ENCODE assay signal across 20 cellular contexts in the genomic region with DNA sequence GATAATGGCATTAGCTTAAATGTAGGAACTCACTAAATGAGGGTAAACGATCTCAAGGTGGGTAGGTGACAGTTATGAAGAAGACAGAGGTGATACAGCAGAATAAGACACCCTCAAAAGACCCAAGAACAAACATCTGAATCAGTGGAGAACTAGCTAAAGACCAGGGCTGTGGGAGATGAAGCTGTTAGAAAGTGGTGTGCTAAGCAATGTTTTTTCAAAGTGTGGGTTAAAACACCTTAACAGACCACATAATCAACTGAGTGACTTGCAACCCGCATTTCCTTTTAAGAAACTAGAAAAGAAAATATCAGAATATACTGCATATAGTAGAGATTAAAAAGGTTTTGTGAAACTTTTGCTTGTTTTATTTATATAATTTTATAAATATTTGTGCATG.
"Had no signal": no experiment of that assay in that cellular context is flagged by ENCODE, and none has a peak within 500 bp of the region (broad histone marks: within the 10 kb centered on the region; RNA-seq: fewer than 3 reads in every experiment).

No MANE protein-coding gene starts in this region.

- H3K4me1 ChIP-seq: heart right ventricle, left ventricle myocardium inferior, parathyroid adenoma, SJCRH30, tibial artery had no signal

- H3K27me3 Mint-ChIP-seq: activated naive CD4-positive, alpha-beta T cell treated with anti-CD3 and anti-CD28 coated beads, Interleukin-2, amount 50 U/mL, for 24 hours had no signal

- H3K4me3 Mint-ChIP-seq: activated naive CD4-positive, alpha-beta T cell treated with anti-CD3 and anti-CD28 coated beads, Interleukin-2, amount 50 U/mL, for 24 hours; T-helper 1 cell treated with Interleukin-12 subunit alpha and Interleukin-12 subunit beta and Interleukin-4 antibody, amounts not matched to agents 30 μg/mL and 1 μg/mL, for 36 hours had no signal

- H3K27me3 ChIP-seq: heart right ventricle, neutrophil, SJCRH30, tibial artery had no signal

- ATAC-seq: activated CD4-positive, CD25-positive, alpha-beta regulatory T cell treated with anti-CD3 and anti-CD28 coated beads, Interleukin-2, amount 50 U/mL, for 24 hours; heart right ventricle; sciatic nerve had no signal

- H3K27ac Mint-ChIP-seq: activated naive CD4-positive, alpha-beta T cell treated with anti-CD3 and anti-CD28 coated beads, Interleukin-2, amount 50 U/mL, for 24 hours; T-helper 1 cell treated with Interleukin-12 subunit alpha and Interleukin-12 subunit beta and Interleukin-4 antibody, amounts not matched to agents 30 μg/mL and 1 μg/mL, for 36 hours had no signal

- DNase-seq: activated CD4-positive, alpha-beta T cell treated with anti-CD3 and anti-CD28 coated beads, Interleukin-2, amount 50 U/mL, for 1 hour; activated gamma-delta T cell; activated T-cell treated with anti-CD3 and anti-CD28 coated beads, Interleukin-2, amount 50 U/mL, for 48 hours; amygdala; heart right ventricle; kidney glomerular epithelial cell; left ventricle myocardium inferior; mammary epithelial cell; SJCRH30; stimulated activated CD4-positive, alpha-beta T cell treated with anti-CD3 and anti-CD28 coated beads, Interleukin-4, amount 100 ng/mL, for 4 hours; stimulated activated naive CD4-positive, alpha-beta T cell; substantia nigra; tibial artery had no signal

- H3K4me3 ChIP-seq: heart right ventricle, left ventricle myocardium inferior, SJCRH30, smooth muscle cell, tibial artery had no signal

- H3K27ac ChIP-seq: heart right ventricle, left ventricle myocardium inferior, neutrophil, parathyroid adenoma, SJCRH30, tibial artery had no signal

- H3K9me3 Mint-ChIP-seq: activated naive CD4-positive, alpha-beta T cell treated with anti-CD3 and anti-CD28 coated beads, Interleukin-2, amount 50 U/mL, for 24 hours had no signal
